Comparison of ENCODE assay signal across 19 cellular contexts in genomic region chr3:102346897-102347296, GRCh38.
"Had no signal": no experiment of that assay in that cellular context is flagged by ENCODE, and none has a peak within 500 bp of the region (broad histone marks: within the 10 kb centered on the region; RNA-seq: fewer than 3 reads in every experiment).

No MANE protein-coding gene starts in this region.

- H3K9me3 Mint-ChIP-seq: dendritic cell treated with granulocyte-macrophage colony-stimulating factor and Interleukin-4, amounts not matched to agents 40 ng/mL and 50 ng/mL, for 4 days; effector memory CD8-positive, alpha-beta T cell; naive thymus-derived CD8-positive, alpha-beta T cell; stimulated activated naive B cell treated with anti-CD40 and anti-IgM and Interleukin-4, amounts not matched to agents 10 μg/mL and 1 μg/mL and 100 μg/mL, for 72 hours; type B pancreatic cell had no signal

- H3K27me3 Mint-ChIP-seq: dendritic cell treated with granulocyte-macrophage colony-stimulating factor and Interleukin-4, amounts not matched to agents 40 ng/mL and 50 ng/mL, for 4 days; type B pancreatic cell had no signal

- H3K9me3 ChIP-seq: esophagus squamous epithelium, stomach had no signal

- H3K4me3 ChIP-seq: esophagus squamous epithelium, hepatocyte, lung, skin epidermis, stomach had no signal

- H3K36me3 Mint-ChIP-seq: naive thymus-derived CD8-positive, alpha-beta T cell; stimulated activated naive B cell treated with anti-CD40 and anti-IgM and Interleukin-4, amounts not matched to agents 10 μg/mL and 1 μg/mL and 100 μg/mL, for 72 hours; type B pancreatic cell had no signal

- ATAC-seq: effector memory CD8-positive, alpha-beta T cell; left colon; left ventricle myocardium superior; naive thymus-derived CD8-positive, alpha-beta T cell; sciatic nerve; stimulated activated naive B cell treated with anti-CD40 and anti-IgM and Interleukin-4, amounts not matched to agents 10 μg/mL and 1 μg/mL and 100 μg/mL, for 72 hours had no signal

- H3K27me3 ChIP-seq: esophagus squamous epithelium, hepatocyte, stomach had no signal

- H3K27ac ChIP-seq: esophagus squamous epithelium, hepatocyte, skin epidermis, stomach had no signal

- H3K4me1 ChIP-seq: esophagus squamous epithelium, stomach had no signal

- H3K4me1 Mint-ChIP-seq: naive thymus-derived CD8-positive, alpha-beta T cell; neural crest cell; stimulated activated naive B cell treated with anti-CD40 and anti-IgM and Interleukin-4, amounts not matched to agents 10 μg/mL and 1 μg/mL and 100 μg/mL, for 72 hours had no signal

- H3K27ac Mint-ChIP-seq: dendritic cell treated with granulocyte-macrophage colony-stimulating factor and Interleukin-4, amounts not matched to agents 40 ng/mL and 50 ng/mL, for 4 days; effector memory CD8-positive, alpha-beta T cell; naive thymus-derived CD8-positive, alpha-beta T cell; stimulated activated naive B cell treated with anti-CD40 and anti-IgM and Interleukin-4, amounts not matched to agents 10 μg/mL and 1 μg/mL and 100 μg/mL, for 72 hours; type B pancreatic cell had no signal

- H3K4me3 Mint-ChIP-seq: dendritic cell treated with granulocyte-macrophage colony-stimulating factor and Interleukin-4, amounts not matched to agents 40 ng/mL and 50 ng/mL, for 4 days; effector memory CD8-positive, alpha-beta T cell; naive thymus-derived CD8-positive, alpha-beta T cell; neural crest cell; stimulated activated naive B cell treated with anti-CD40 and anti-IgM and Interleukin-4, amounts not matched to agents 10 μg/mL and 1 μg/mL and 100 μg/mL, for 72 hours; type B pancreatic cell had no signal

- H3K36me3 ChIP-seq: esophagus squamous epithelium, stomach had no signal

- DNase-seq: effector memory CD8-positive, alpha-beta T cell; esophagus squamous epithelium; foreskin fibroblast; head of caudate nucleus; left colon; left ventricle myocardium superior; naive thymus-derived CD8-positive, alpha-beta T cell; posterior cingulate gyrus; stimulated activated CD4-positive, alpha-beta T cell treated with anti-CD3 and anti-CD28 coated beads, Interleukin-2, amount 100 ng/mL, for 24 hours; stimulated activated CD4-positive, alpha-beta T cell treated with anti-CD3 and anti-CD28 coated beads, Interleukin-4, amount 100 ng/mL, for 4 hours; stimulated activated naive B cell treated with anti-CD40 and anti-IgM and Interleukin-4, amounts not matched to agents 10 μg/mL and 1 μg/mL and 100 μg/mL, for 72 hours; stomach had no signal
